ENCODE assay signal across 20 cellular contexts in the genomic region with DNA sequence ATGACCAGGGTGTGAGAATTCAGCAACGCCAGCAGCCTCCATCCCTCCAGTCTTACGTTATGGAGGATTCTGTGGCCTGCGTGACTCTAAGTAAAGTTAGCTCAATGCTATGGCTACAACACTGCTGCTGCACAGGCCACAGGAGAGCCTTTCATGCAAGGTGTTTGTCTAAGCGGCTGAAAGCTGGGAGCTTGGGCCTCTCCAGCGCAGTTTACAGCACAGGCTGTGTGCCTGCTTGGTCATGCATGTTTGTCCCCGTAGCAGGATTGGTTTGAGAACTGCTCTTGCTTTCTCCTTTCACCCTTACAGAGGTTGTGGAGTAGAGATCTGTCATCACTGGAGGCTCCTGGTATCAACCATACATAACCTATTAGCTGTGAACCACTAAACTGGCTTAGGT.
DNase-seq lines count a peak whose midpoint lies in the region; ATAC-seq and TF ChIP-seq lines count a peak whose summit lies in the region.
"Had no signal": no experiment of that assay in that cellular context is flagged by ENCODE, and none has a peak within 500 bp of the region (broad histone marks: within the 10 kb centered on the region; RNA-seq: fewer than 3 reads in every experiment).

No MANE protein-coding gene starts in this region.

- H3K4me1 Mint-ChIP-seq in activated T-helper 17 cell treated with anti-CD3 and anti-CD28 coated beads, Interleukin-2, amount 50 U/mL, for 72 hours, result no peaks in the 10 kb centered on the region
- peaks cover 13% of the 10 kb centered on the region for H3K4me1 Mint-ChIP-seq in progenitor cell of endocrine pancreas (ENCODE audit: low read depth)
- peaks cover 22% of the 10 kb centered on the region for H3K4me1 Mint-ChIP-seq in Calu3 (ENCODE audit: low read depth, unreplicated experiment)
- H3K4me1 Mint-ChIP-seq: H9 had no signal

- no peaks in the 10 kb centered on the region for H3K9me3 Mint-ChIP-seq in activated T-helper 17 cell treated with anti-CD3 and anti-CD28 coated beads, Interleukin-2, amount 50 U/mL, for 72 hours
- H3K9me3 Mint-ChIP-seq in progenitor cell of endocrine pancreas (ENCODE audit: low read depth) (no peaks in the 10 kb centered on the region), Calu3 (ENCODE audit: low read depth, unreplicated experiment) (no peaks in the 10 kb centered on the region)
- H3K9me3 Mint-ChIP-seq: activated CD4-positive, alpha-beta memory T cell treated with anti-CD3 and anti-CD28 coated beads for 36 hours; activated naive CD8-positive, alpha-beta T cell treated with anti-CD3 and anti-CD28 coated beads, Interleukin-2, amount 50 U/mL, for 24 hours; H9; memory B cell had no signal

- ATAC-seq in GM18907 (IDR thresholded peaks at IDR 0.05; ENCODE audit: unreplicated experiment) (peak; percentile 39), GM21786 (IDR thresholded peaks at IDR 0.05; ENCODE audit: unreplicated experiment) (peak; percentile 34), GM21723 (IDR thresholded peaks at IDR 0.05; ENCODE audit: unreplicated experiment) (no peak)
- no peak for ATAC-seq in activated T-helper 17 cell treated with anti-CD3 and anti-CD28 coated beads, Interleukin-2, amount 50 U/mL, for 72 hours (replicated peaks)
- ATAC-seq: activated naive CD8-positive, alpha-beta T cell treated with anti-CD3 and anti-CD28 coated beads, Interleukin-2, amount 50 U/mL, for 24 hours; body of pancreas; Right ventricle myocardium inferior had no signal

- CTCF ChIA-PET in Calu3 (lab: Charles Lee), result no interaction called here

- no TSS peak for BruUV-seq in Calu3 (replicated peaks; lab: Mats Ljungman, UMichigan)

- no peaks in the 10 kb centered on the region for H3K36me3 Mint-ChIP-seq in activated T-helper 17 cell treated with anti-CD3 and anti-CD28 coated beads, Interleukin-2, amount 50 U/mL, for 72 hours (ENCODE audit: low read depth)
- H3K36me3 Mint-ChIP-seq in progenitor cell of endocrine pancreas (ENCODE audit: insufficient read depth), result no peaks in the 10 kb centered on the region
- peaks cover 10% of the 10 kb centered on the region for H3K36me3 Mint-ChIP-seq in Calu3 (ENCODE audit: insufficient read depth, unreplicated experiment)
- H3K36me3 Mint-ChIP-seq: activated CD4-positive, alpha-beta memory T cell treated with anti-CD3 and anti-CD28 coated beads for 36 hours; memory B cell had no signal

- DNase-seq in progenitor cell of endocrine pancreas (ENCODE audit: low spot score, unreplicated experiment) (no peak), islet precursor cell (no peak), KG1 (lab: John Stamatoyannopoulos, UW) (no peak), Calu3 (no peak)
- DNase-seq: activated CD4-positive, CD25-positive, alpha-beta regulatory T cell; activated effector memory CD4-positive, alpha-beta T cell treated with anti-CD3 and anti-CD28 coated beads, Interleukin-2, amount 50 U/mL, for 16 hours; activated naive CD8-positive, alpha-beta T cell treated with anti-CD3 and anti-CD28 coated beads, Interleukin-2, amount 50 U/mL, for 24 hours; activated T-cell treated with anti-CD3 and anti-CD28 coated beads for 4 hours; cerebellar nuclear complex; H9; NCI-H1092; right lobe of liver had no signal

- H3K27me3 Mint-ChIP-seq in activated T-helper 17 cell treated with anti-CD3 and anti-CD28 coated beads, Interleukin-2, amount 50 U/mL, for 72 hours, result peaks cover 6% of the 10 kb centered on the region
- H3K27me3 Mint-ChIP-seq in progenitor cell of endocrine pancreas (no peaks in the 10 kb centered on the region), Calu3 (ENCODE audit: unreplicated experiment) (no peaks in the 10 kb centered on the region)
- H3K27me3 Mint-ChIP-seq: memory B cell had no signal

- TF ChIP-seq CTCF in progenitor cell of endocrine pancreas (IDR thresholded peaks at IDR 0.05; ENCODE audit: unreplicated experiment) (no peak), Calu3 (IDR thresholded peaks at IDR 0.05; ENCODE audit: unreplicated experiment) (no peak)

- intact Hi-C loops in Calu3 (cut with micrococcal nuclease; ENCODE audit: unreplicated experiment), result loop anchor here (5.0 to 10.0 kb wide), 4 partner anchors 111 to 619 kb away; a partner anchor contains a TSS

- H3K27ac Mint-ChIP-seq in activated T-helper 17 cell treated with anti-CD3 and anti-CD28 coated beads, Interleukin-2, amount 50 U/mL, for 72 hours, result peak overlapping the region; percentile 1
- H3K27ac Mint-ChIP-seq in progenitor cell of endocrine pancreas, result peak overlapping the region; percentile 79
- no peak overlapping the region for H3K27ac Mint-ChIP-seq in Calu3 (ENCODE audit: unreplicated experiment)
- H3K27ac Mint-ChIP-seq: activated CD4-positive, alpha-beta memory T cell treated with anti-CD3 and anti-CD28 coated beads for 36 hours; activated naive CD8-positive, alpha-beta T cell treated with anti-CD3 and anti-CD28 coated beads, Interleukin-2, amount 50 U/mL, for 24 hours had no signal

- no peak overlapping the region for H3K4me3 Mint-ChIP-seq in activated T-helper 17 cell treated with anti-CD3 and anti-CD28 coated beads, Interleukin-2, amount 50 U/mL, for 72 hours
- H3K4me3 Mint-ChIP-seq in progenitor cell of endocrine pancreas (ENCODE audit: low read depth), result no peak overlapping the region
- no peak overlapping the region for H3K4me3 Mint-ChIP-seq in Calu3 (ENCODE audit: low read depth, unreplicated experiment)
- H3K4me3 Mint-ChIP-seq: activated CD4-positive, alpha-beta memory T cell treated with anti-CD3 and anti-CD28 coated beads for 36 hours; activated naive CD8-positive, alpha-beta T cell treated with anti-CD3 and anti-CD28 coated beads, Interleukin-2, amount 50 U/mL, for 24 hours; H9; memory B cell had no signal

Comparison
In these comparisons a context has a peak if more than half of its experiments do, and no peak if none do; other contexts are left out.
1. ATAC-seq: peak in GM18907 (single experiment) and GM21786 (single experiment); none in activated T-helper 17 cell treated with anti-CD3 and anti-CD28 coated beads, Interleukin-2, amount 50 U/mL, for 72 hours (single experiment) and GM21723 (single experiment).